1 cellular context compared by ENCODE assay signal in genomic region chr18:44901283-44901682, GRCh38.
TF ChIP-seq lines count a peak whose summit lies in the region.

No MANE protein-coding gene starts in this region.

TF ChIP-seq in H1, 55 proteins besides CTCF, POLR2A, EP300 and RAD21 (continued from another document):
- TF ChIP-seq CBX8 (IDR thresholded peaks at IDR 0.05; ENCODE audit: borderline replicate concordance, low read depth, low read length), result no peak
- no peak for TF ChIP-seq NRF1 (IDR thresholded peaks at IDR 0.05; ENCODE audit: low read depth, low read length)
- TF ChIP-seq SIX5 (IDR thresholded peaks at IDR 0.05; ENCODE audit: low read depth, low read length), result no peak
